ENCODE assay signal across 26 cellular contexts in the genomic region with DNA sequence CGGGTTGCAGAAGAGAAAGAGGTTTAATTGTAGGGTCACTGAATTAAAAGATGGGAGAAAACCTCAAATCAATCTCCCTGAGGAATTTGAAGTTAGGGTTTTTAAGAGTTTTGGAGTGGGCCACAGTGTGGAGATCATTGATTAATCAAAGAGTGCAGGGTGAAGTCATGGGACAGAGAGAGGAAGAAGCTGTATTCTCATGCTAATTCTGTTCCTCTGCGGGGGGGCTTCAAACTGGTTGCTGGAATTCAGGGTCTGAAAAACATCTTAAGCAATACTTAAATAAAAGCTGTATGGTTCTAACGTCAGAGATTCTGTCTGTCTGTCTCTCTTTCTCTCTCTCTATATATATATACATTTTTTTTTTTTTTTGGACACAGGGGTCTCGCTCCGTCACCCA.
"Had no signal": no experiment of that assay in that cellular context is flagged by ENCODE, and none has a peak within 500 bp of the region (broad histone marks: within the 10 kb centered on the region; RNA-seq: fewer than 3 reads in every experiment).

No MANE protein-coding gene starts in this region.

- H3K36me3 ChIP-seq: colonic mucosa, heart left ventricle, left ventricle myocardium inferior, lower lobe of right lung, neutrophil, spleen, tibial nerve, upper lobe of right lung, vagina had no signal

- H3K27ac ChIP-seq: colonic mucosa, heart left ventricle, left ventricle myocardium inferior, lower lobe of right lung, neutrophil, psoas muscle, spleen, testis, tibial nerve, upper lobe of right lung, vagina had no signal

- H3K4me3 Mint-ChIP-seq: naive B cell; nephron progenitor cell; stimulated activated naive B cell treated with anti-CD40 and anti-IgM and Interleukin-4, amounts not matched to agents 10 μg/mL and 1 μg/mL and 100 μg/mL, for 72 hours; stimulated activated naive CD8-positive, alpha-beta T cell treated with anti-CD3 and anti-CD28 coated beads, Interleukin-15, amount 100 ng/mL, for 72 hours had no signal

- H3K9me3 ChIP-seq: colonic mucosa, lower lobe of right lung, neutrophil, psoas muscle, testis, tibial nerve, upper lobe of right lung, vagina had no signal

- DNase-seq: dermis blood vessel endothelial cell; effector CD4-positive, alpha-beta T cell; heart left ventricle; hippocampal formation; kidney; left cardiac atrium; left ventricle myocardium inferior; lower lobe of right lung; mesenchymal stem cell; naive B cell; nephron progenitor cell; psoas muscle; retina; spleen; stimulated activated CD4-positive, alpha-beta T cell treated with anti-CD3 and anti-CD28 coated beads, Interleukin-15, amount 100 ng/mL, for 24 hours; stimulated activated CD4-positive, alpha-beta T cell treated with anti-CD3 and anti-CD28 coated beads, Interleukin-2, amount 100 ng/mL, for 24 hours; stimulated activated CD4-positive, alpha-beta T cell treated with anti-CD3 and anti-CD28 coated beads, Interleukin-4, amount 100 ng/mL, for 4 hours; stimulated activated naive B cell treated with anti-CD40 and anti-IgM and Interleukin-4, amounts not matched to agents 10 μg/mL and 1 μg/mL and 100 μg/mL, for 72 hours; stimulated activated naive CD8-positive, alpha-beta T cell treated with anti-CD3 and anti-CD28 coated beads, Interleukin-15, amount 100 ng/mL, for 72 hours; testis; upper lobe of right lung had no signal

- H3K36me3 Mint-ChIP-seq: naive B cell; stimulated activated naive B cell treated with anti-CD40 and anti-IgM and Interleukin-4, amounts not matched to agents 10 μg/mL and 1 μg/mL and 100 μg/mL, for 72 hours had no signal

- H3K4me1 ChIP-seq: colonic mucosa, heart left ventricle, left ventricle myocardium inferior, lower lobe of right lung, psoas muscle, spleen, testis, upper lobe of right lung, vagina had no signal

- H3K9me3 Mint-ChIP-seq: stimulated activated naive CD8-positive, alpha-beta T cell treated with anti-CD3 and anti-CD28 coated beads, Interleukin-15, amount 100 ng/mL, for 72 hours had no signal

- H3K27me3 ChIP-seq: colonic mucosa, heart left ventricle, neutrophil, spleen, testis, tibial nerve, upper lobe of right lung, vagina had no signal

- ATAC-seq: heart left ventricle; left cardiac atrium; lower lobe of right lung; psoas muscle; sciatic nerve; stimulated activated naive B cell treated with anti-CD40 and anti-IgM and Interleukin-4, amounts not matched to agents 10 μg/mL and 1 μg/mL and 100 μg/mL, for 72 hours; stimulated activated naive CD8-positive, alpha-beta T cell treated with anti-CD3 and anti-CD28 coated beads, Interleukin-15, amount 100 ng/mL, for 72 hours; upper lobe of right lung had no signal

- H3K4me3 ChIP-seq: colonic mucosa, heart left ventricle, left ventricle myocardium inferior, lower lobe of right lung, psoas muscle, spleen, testis, tibial nerve, upper lobe of right lung, vagina had no signal

- H3K27me3 Mint-ChIP-seq: stimulated activated naive CD8-positive, alpha-beta T cell treated with anti-CD3 and anti-CD28 coated beads, Interleukin-15, amount 100 ng/mL, for 72 hours had no signal

- H3K27ac Mint-ChIP-seq: naive B cell; nephron progenitor cell; stimulated activated naive B cell treated with anti-CD40 and anti-IgM and Interleukin-4, amounts not matched to agents 10 μg/mL and 1 μg/mL and 100 μg/mL, for 72 hours; stimulated activated naive CD8-positive, alpha-beta T cell treated with anti-CD3 and anti-CD28 coated beads, Interleukin-15, amount 100 ng/mL, for 72 hours had no signal

- H3K4me1 Mint-ChIP-seq: naive B cell; stimulated activated naive B cell treated with anti-CD40 and anti-IgM and Interleukin-4, amounts not matched to agents 10 μg/mL and 1 μg/mL and 100 μg/mL, for 72 hours; stimulated activated naive CD8-positive, alpha-beta T cell treated with anti-CD3 and anti-CD28 coated beads, Interleukin-15, amount 100 ng/mL, for 72 hours had no signal
